ENCODE assay signal across 2 cellular contexts in genomic region chr13:28817204-28817603, GRCh38.
TF ChIP-seq lines count a peak whose summit lies in the region.

No MANE protein-coding gene starts in this region.

TF ChIP-seq in SK-N-SH, 30 proteins besides CTCF, POLR2A, EP300 and RAD21 (continued from another document):
- TF ChIP-seq REST (IDR thresholded peaks at IDR 0.05; ENCODE audit: low read depth, low read length) = no peak
- TF ChIP-seq FOXM1 (IDR thresholded peaks at IDR 0.05; ENCODE audit: low read depth) = no peak
- no peak for TF ChIP-seq ZBTB33 (IDR thresholded peaks at IDR 0.05; ENCODE audit: borderline replicate concordance, low read depth)
- no peak for TF ChIP-seq FOSL2 (IDR thresholded peaks at IDR 0.05; ENCODE audit: borderline replicate concordance, low read depth)
- TF ChIP-seq NRF1 (IDR thresholded peaks at IDR 0.05; ENCODE audit: low read depth, low read length) = no peak

TF ChIP-seq in SK-N-SH treated with all-trans-retinoic acid at 6 μM for 48 hours, 23 proteins besides CTCF, POLR2A, EP300 and RAD21 (continued from another document):
- no peak for TF ChIP-seq TOX (CRISPR knock-in tag; IDR thresholded peaks at IDR 0.05; ENCODE audit: borderline replicate concordance)
- no peak for TF ChIP-seq RARB (CRISPR knock-in tag; IDR thresholded peaks at IDR 0.05)
- TF ChIP-seq PATZ1 (CRISPR knock-in tag; IDR thresholded peaks at IDR 0.05; ENCODE audit: borderline replicate concordance) = no peak
